ENCODE assay signal across 8 cellular contexts in genomic region chr2:101883860-101884259, GRCh38.
A peak's percentile ranks its signal among the peaks of the same experiment; 100 is the strongest.
DNase-seq lines count a peak whose midpoint lies in the region; ATAC-seq and TF ChIP-seq lines count a peak whose summit lies in the region.

No MANE protein-coding gene starts in this region.

- H3K36me3 Mint-ChIP-seq in activated T-cell treated with anti-CD3 and anti-CD28 coated beads, Interleukin-2, amount 50 U/mL, for 24 hours (ENCODE audit: low read depth), result peaks cover 81% of the 10 kb centered on the region

- peak overlapping the region; percentile 42 for H3K27ac Mint-ChIP-seq in activated T-cell treated with anti-CD3 and anti-CD28 coated beads, Interleukin-2, amount 50 U/mL, for 24 hours

- H3K27me3 Mint-ChIP-seq in activated T-cell treated with anti-CD3 and anti-CD28 coated beads, Interleukin-2, amount 50 U/mL, for 24 hours, result no peaks in the 10 kb centered on the region

- no peak for DNase-seq in activated T-cell treated with anti-CD3 and anti-CD28 coated beads, Interleukin-2, amount 50 U/mL, for 24 hours
- no peak for DNase-seq in activated T-cell treated with anti-CD3 and anti-CD28 coated beads, Interleukin-2, amount 50 U/mL, for 1 hour
- peak; percentile 20 for DNase-seq in HK-2 (ENCODE audit: unreplicated experiment)
- DNase-seq in dermis microvascular lymphatic vessel endothelial cell (ENCODE audit: low read depth in 2 of 2), result peak; percentile 36 to 69
- DNase-seq in mucosa of gallbladder (ENCODE audit: low spot score), result peak; percentile 19
- no peak for DNase-seq in ecto neural progenitor cell (ENCODE audit: low spot score)

- no peaks in the 10 kb centered on the region for H3K9me3 Mint-ChIP-seq in activated T-cell treated with anti-CD3 and anti-CD28 coated beads, Interleukin-2, amount 50 U/mL, for 24 hours

- no peak overlapping the region for H3K4me3 Mint-ChIP-seq in activated T-cell treated with anti-CD3 and anti-CD28 coated beads, Interleukin-2, amount 50 U/mL, for 24 hours

- H3K4me1 Mint-ChIP-seq in activated T-cell treated with anti-CD3 and anti-CD28 coated beads, Interleukin-2, amount 50 U/mL, for 24 hours (ENCODE audit: low read depth), result peaks cover 24% of the 10 kb centered on the region

- ATAC-seq in SK-N-SH treated with all-trans-retinoic acid at 6 μM for 48 hours (peak; percentile 83), HG03139 (IDR thresholded peaks at IDR 0.05; ENCODE audit: unreplicated experiment) (no peak)

TF ChIP-seq in SK-N-SH treated with all-trans-retinoic acid at 6 μM for 48 hours, 23 proteins besides CTCF, POLR2A, EP300 and RAD21:
- TF ChIP-seq SNAI2 (CRISPR knock-in tag; IDR thresholded peaks at IDR 0.05), result no peak
- TF ChIP-seq CSDC2 (CRISPR knock-in tag; IDR thresholded peaks at IDR 0.05), result no peak
- TF ChIP-seq BACH2 (CRISPR knock-in tag; IDR thresholded peaks at IDR 0.05; ENCODE audit: borderline replicate concordance), result no peak

Comparison
In these comparisons a context has a peak if more than half of its experiments do, and no peak if none do; other contexts are left out.
1. DNase-seq: peak in HK-2 (single experiment), dermis microvascular lymphatic vessel endothelial cell (2 of 2) and mucosa of gallbladder (single experiment); none in activated T-cell treated with anti-CD3 and anti-CD28 coated beads, Interleukin-2, amount 50 U/mL, for 24 hours (single experiment), activated T-cell treated with anti-CD3 and anti-CD28 coated beads, Interleukin-2, amount 50 U/mL, for 1 hour (single experiment) and ecto neural progenitor cell (single experiment).